In the genomic region with DNA sequence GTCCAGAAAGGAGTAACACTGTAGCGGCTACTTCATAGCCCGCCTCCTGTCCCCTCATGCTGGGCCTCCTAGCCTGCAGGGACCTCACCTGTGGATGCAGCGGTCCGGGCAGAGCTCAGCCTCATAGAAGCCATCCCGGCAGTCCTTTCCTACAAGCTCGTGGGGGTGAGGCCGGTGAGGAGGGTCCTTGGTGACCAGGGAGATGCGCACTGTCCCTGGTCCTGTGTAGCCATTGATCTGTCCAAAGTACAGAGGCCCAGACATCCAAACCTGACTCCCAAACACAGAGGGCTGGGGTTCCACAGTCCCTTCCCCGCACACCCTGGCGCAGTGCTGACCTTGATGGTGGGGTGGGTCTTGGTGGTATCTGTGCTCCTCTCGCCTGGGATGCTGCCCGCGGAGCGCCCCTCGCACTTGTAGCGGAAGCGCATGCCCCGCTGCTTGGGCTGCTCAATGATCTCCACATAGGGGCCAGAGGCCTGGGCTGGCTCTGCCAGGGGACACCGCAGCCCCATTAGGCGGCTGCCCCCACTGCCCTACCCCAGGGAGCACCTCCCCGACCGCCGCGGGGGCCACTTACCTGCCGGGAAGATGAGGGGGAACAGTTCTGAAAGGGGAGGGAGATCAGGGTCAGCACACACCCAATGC, we compare ENCODE assay signal across 8 cellular contexts. TPM values are rescaled to one million over a fixed set of nuclear protein-coding genes. Genes with fewer than 3 reads are reported as not detected.
DNase-seq lines count a peak whose midpoint lies in the region; ATAC-seq and TF ChIP-seq lines count a peak whose summit lies in the region.

No MANE protein-coding gene starts in this region.

- H3K9me3 ChIP-seq in ES-I3 (ENCODE audit: control insufficient read depth, insufficient read depth, low read length) (no peaks in the 10 kb centered on the region), psoas muscle (no peaks in the 10 kb centered on the region)

- H3K36me3 ChIP-seq in ES-I3 (ENCODE audit: insufficient read depth, low read length) (peaks cover 27% of the 10 kb centered on the region), psoas muscle (ENCODE audit: insufficient read depth in 1 of 2, low read depth in 1 of 2) (peaks cover 12 to 55% of the 10 kb centered on the region in 2 donors)

- DNase-seq in fibroblast of mammary gland (ENCODE audit: low read depth) (no peak), psoas muscle (no peak), AG20443 (ENCODE audit: low spot score) (no peak)

- H3K4me3 ChIP-seq in fibroblast of mammary gland (ENCODE audit: control insufficient read depth, low read depth, low read length) (peak overlapping the region; percentile 94), psoas muscle (peak overlapping the region; percentile 88)

- no peaks in the 10 kb centered on the region for H3K27me3 ChIP-seq in psoas muscle (ENCODE audit: insufficient read depth in 3 of 3, low read length in 2 of 3)

- TF ChIP-seq CTCF in VCaP (conservative IDR thresholded peaks at IDR 0.05) (no peak), fibroblast of mammary gland (conservative IDR thresholded peaks at IDR 0.05; ENCODE audit: control insufficient read depth, insufficient read depth, low read depth, low read length) (no peak), psoas muscle (IDR thresholded peaks at IDR 0.05) (no peak)

- ATAC-seq in psoas muscle (no peak), HG02678 (IDR thresholded peaks at IDR 0.05; ENCODE audit: unreplicated experiment) (no peak), GM19324 (IDR thresholded peaks at IDR 0.05; ENCODE audit: low FRiP score, unreplicated experiment) (no peak), HG03196 (IDR thresholded peaks at IDR 0.05; ENCODE audit: unreplicated experiment) (no peak)

- H3K27ac ChIP-seq in VCaP: peak overlapping the region; percentile 99
- H3K27ac ChIP-seq in psoas muscle: peak overlapping the region; percentile 94

- H3K9ac ChIP-seq in ES-I3 (ENCODE audit: low read depth, low read length): peak overlapping the region; percentile 88

- intact Hi-C loops in psoas muscle (cut with DNase I): no loop called here

- 52 to 58% (median 55%) methylated on average over 25 of the region's 25 CpGs for WGBS in psoas muscle, 3 donors

- H3K4me1 ChIP-seq in ES-I3 (ENCODE audit: insufficient read depth, low read length) (no peaks in the 10 kb centered on the region), psoas muscle (peaks cover 17% of the 10 kb centered on the region)

RNA-seq across cellular contexts. Expression of a gene that starts 1.0 kb away (rescaled TPM):
- total RNA-seq in psoas muscle: 10 to 100 TPM; 48.7 to 72.6 (median 65.2) TPM
- polyA plus RNA-seq in psoas muscle: 10 to 100 TPM; 42.1 to 64.9 (median 64.0) TPM

RNA-seq across cellular contexts. Expression of a gene that starts 23.8 kb away (rescaled TPM):
- 10 to 100 TPM; 10.1 to 15.6 (median 11.3) TPM for total RNA-seq in psoas muscle
- polyA plus RNA-seq in psoas muscle: 10 to 100 TPM in 2 of 3 donors, 1 to 10 TPM in 1; 7.9 to 17.4 (median 13.7) TPM

RNA-seq across cellular contexts. Expression of a gene that starts 46.1 kb away (rescaled TPM):
- total RNA-seq in psoas muscle: 10 to 100 TPM in 1 of 4 donors, 1 to 10 TPM in 3; 8.9 to 10.8 (median 9.7) TPM
- 10 to 100 TPM in 2 of 3 donors, 1 to 10 TPM in 1; 6.5 to 15.5 (median 11.4) TPM for polyA plus RNA-seq in psoas muscle

RNA-seq across cellular contexts. Expression of a gene that starts 47.7 kb away (rescaled TPM):
- total RNA-seq in psoas muscle: 10 to 100 TPM; 14.5 to 18.8 (median 16.8) TPM
- 10 to 100 TPM in 2 of 3 donors, 1 to 10 TPM in 1; 8.8 to 13.9 (median 10.7) TPM for polyA plus RNA-seq in psoas muscle

RNA-seq across cellular contexts. Expression of a gene that starts 50.3 kb away (rescaled TPM):
- total RNA-seq in psoas muscle: 10 to 100 TPM; 34.5 to 56.4 (median 41.8) TPM
- 10 to 100 TPM; 36.4 to 67.2 (median 51.2) TPM for polyA plus RNA-seq in psoas muscle
